Comparison of ENCODE assay signal across 36 cellular contexts in genomic region chr11:72867970-72868369, GRCh38.
"Had no signal": no experiment of that assay in that cellular context is flagged by ENCODE, and none has a peak within 500 bp of the region (broad histone marks: within the 10 kb centered on the region; RNA-seq: fewer than 3 reads in every experiment).

No MANE protein-coding gene starts in this region.

- H3K27me3 ChIP-seq: adrenal gland, body of pancreas, brain microvascular endothelial cell, breast epithelium had no signal

- H3K36me3 ChIP-seq: adrenal gland, brain microvascular endothelial cell, breast epithelium had no signal

- H3K4me3 ChIP-seq: adrenal gland, body of pancreas, breast epithelium had no signal

- H3K27ac ChIP-seq: adrenal gland, body of pancreas, brain microvascular endothelial cell, breast epithelium, VCaP had no signal

- H3K27ac Mint-ChIP-seq: activated CD4-positive, alpha-beta memory T cell treated with anti-CD3 and anti-CD28 coated beads for 36 hours; activated CD4-positive, alpha-beta T cell treated with anti-CD3 and anti-CD28 coated beads for 36 hours; activated CD4-positive, alpha-beta T cell treated with anti-CD3 and anti-CD28 coated beads, Interleukin-2, amount 10 ng/mL, durations not matched to agents 7 days and 5 days; activated CD8-positive, alpha-beta T cell treated with anti-CD3 and anti-CD28 coated beads for 36 hours; activated naive CD4-positive, alpha-beta T cell treated with anti-CD3 and anti-CD28 coated beads for 36 hours; activated naive CD8-positive, alpha-beta T cell treated with anti-CD3 and anti-CD28 coated beads for 36 hours; activated T-cell treated with anti-CD3 and anti-CD28 coated beads, Interleukin-2, amount 50 U/mL, for 72 hours; activated T-helper 1 cell treated with anti-CD3 and anti-CD28 coated beads, Interleukin-12 subunit alpha, Interleukin-12 subunit beta, Interleukin-2, Interleukin-4 antibody, amounts not matched to agents 30 ng/mL and 10 ng/mL and 1 ng/mL, durations not matched to agents 14 hours and 24 hours and 36 hours; activated T-helper 17 cell treated with anti-CD3 and anti-CD28 coated beads, Interleukin-2, amount 50 U/mL, for 72 hours; T-helper 2 cell treated with Interferon-gamma antibody and Interleukin-4, amounts not matched to agents 5 μg/mL and 100 μg/mL, for 36 hours had no signal

- H3K4me1 ChIP-seq: breast epithelium had no signal

- H3K9me3 ChIP-seq: adrenal gland, body of pancreas, breast epithelium had no signal

- H3K27me3 Mint-ChIP-seq: activated CD4-positive, alpha-beta memory T cell treated with anti-CD3 and anti-CD28 coated beads for 36 hours; activated CD4-positive, alpha-beta T cell treated with anti-CD3 and anti-CD28 coated beads for 36 hours; activated CD4-positive, alpha-beta T cell treated with anti-CD3 and anti-CD28 coated beads, Interleukin-2, amount 10 ng/mL, durations not matched to agents 7 days and 5 days; activated CD8-positive, alpha-beta T cell treated with anti-CD3 and anti-CD28 coated beads for 36 hours; activated naive CD8-positive, alpha-beta T cell treated with anti-CD3 and anti-CD28 coated beads for 36 hours; activated T-helper 17 cell treated with anti-CD3 and anti-CD28 coated beads, Interleukin-2, amount 50 U/mL, for 72 hours; T-cell had no signal

- FAIRE-seq: astrocyte, TTC549 had no signal

- ATAC-seq: activated CD4-positive, alpha-beta T cell treated with anti-CD3 and anti-CD28 coated beads for 36 hours; activated CD4-positive, CD25-positive, alpha-beta regulatory T cell treated with anti-CD3 and anti-CD28 coated beads, Interleukin-2, amount 50 U/mL, for 24 hours; activated CD8-positive, alpha-beta T cell treated with anti-CD3 and anti-CD28 coated beads for 36 hours; activated naive CD4-positive, alpha-beta T cell treated with anti-CD3 and anti-CD28 coated beads, Interleukin-2, amount 50 U/mL, for 72 hours; activated T-cell treated with anti-CD3 and anti-CD28 coated beads, Interleukin-2, amount 50 U/mL, for 4 hours; activated T-cell treated with anti-CD3 and anti-CD28 coated beads, Interleukin-2, amount 50 U/mL, for 72 hours; activated T-helper 17 cell treated with anti-CD3 and anti-CD28 coated beads, Interleukin-2, amount 50 U/mL, for 72 hours; body of pancreas; T-cell had no signal

- H3K9me3 Mint-ChIP-seq: activated CD4-positive, alpha-beta memory T cell treated with anti-CD3 and anti-CD28 coated beads for 36 hours; activated CD4-positive, alpha-beta T cell treated with anti-CD3 and anti-CD28 coated beads, Interleukin-2, amount 10 ng/mL, durations not matched to agents 7 days and 5 days; activated CD8-positive, alpha-beta T cell treated with anti-CD3 and anti-CD28 coated beads for 36 hours; activated naive CD4-positive, alpha-beta T cell treated with anti-CD3 and anti-CD28 coated beads for 36 hours; activated naive CD8-positive, alpha-beta T cell treated with anti-CD3 and anti-CD28 coated beads for 36 hours; activated T-cell treated with anti-CD3 and anti-CD28 coated beads, Interleukin-2, amount 50 U/mL, for 4 hours; activated T-cell treated with anti-CD3 and anti-CD28 coated beads, Interleukin-2, amount 50 U/mL, for 72 hours; activated T-helper 1 cell treated with anti-CD3 and anti-CD28 coated beads, Interleukin-12 subunit alpha, Interleukin-12 subunit beta, Interleukin-2, Interleukin-4 antibody, amounts not matched to agents 30 ng/mL and 10 ng/mL and 1 ng/mL, durations not matched to agents 14 hours and 24 hours and 36 hours; activated T-helper 17 cell treated with anti-CD3 and anti-CD28 coated beads, Interleukin-2, amount 50 U/mL, for 72 hours; T-cell; T-helper 2 cell treated with Interferon-gamma antibody and Interleukin-4, amounts not matched to agents 5 μg/mL and 100 μg/mL, for 36 hours had no signal

- H3K4me3 Mint-ChIP-seq: activated CD4-positive, alpha-beta memory T cell treated with anti-CD3 and anti-CD28 coated beads for 36 hours; activated CD4-positive, alpha-beta T cell treated with anti-CD3 and anti-CD28 coated beads for 36 hours; activated CD4-positive, alpha-beta T cell treated with anti-CD3 and anti-CD28 coated beads, Interleukin-2, amount 10 ng/mL, durations not matched to agents 7 days and 5 days; activated CD8-positive, alpha-beta T cell treated with anti-CD3 and anti-CD28 coated beads for 36 hours; activated naive CD4-positive, alpha-beta T cell treated with anti-CD3 and anti-CD28 coated beads for 36 hours; activated naive CD8-positive, alpha-beta T cell treated with anti-CD3 and anti-CD28 coated beads for 36 hours; activated T-cell treated with anti-CD3 and anti-CD28 coated beads, Interleukin-2, amount 50 U/mL, for 4 hours; activated T-cell treated with anti-CD3 and anti-CD28 coated beads, Interleukin-2, amount 50 U/mL, for 72 hours; activated T-helper 1 cell treated with anti-CD3 and anti-CD28 coated beads, Interleukin-12 subunit alpha, Interleukin-12 subunit beta, Interleukin-2, Interleukin-4 antibody, amounts not matched to agents 30 ng/mL and 10 ng/mL and 1 ng/mL, durations not matched to agents 14 hours and 24 hours and 36 hours; activated T-helper 17 cell treated with anti-CD3 and anti-CD28 coated beads, Interleukin-2, amount 50 U/mL, for 72 hours; T-cell; T-helper 2 cell treated with Interferon-gamma antibody and Interleukin-4, amounts not matched to agents 5 μg/mL and 100 μg/mL, for 36 hours had no signal

- DNase-seq: activated CD4-positive, alpha-beta memory T cell treated with anti-CD3 and anti-CD28 coated beads for 36 hours; activated CD4-positive, alpha-beta T cell treated with anti-CD3 and anti-CD28 coated beads for 1 hour; activated CD4-positive, alpha-beta T cell treated with anti-CD3 and anti-CD28 coated beads for 36 hours; activated CD4-positive, alpha-beta T cell treated with anti-CD3 and anti-CD28 coated beads for 48 hours; activated CD4-positive, alpha-beta T cell treated with anti-CD3 and anti-CD28 coated beads, Interleukin-2, amount 10 ng/mL, durations not matched to agents 7 days and 5 days; activated CD4-positive, CD25-positive, alpha-beta regulatory T cell; activated CD8-positive, alpha-beta memory T cell treated with anti-CD3 and anti-CD28 coated beads, Interleukin-2, amount 50 U/mL, for 4 hours; activated CD8-positive, alpha-beta T cell treated with anti-CD3 and anti-CD28 coated beads for 36 hours; activated effector memory CD4-positive, alpha-beta T cell treated with anti-CD3 and anti-CD28 coated beads, Interleukin-2, amount 50 U/mL, for 16 hours; activated gamma-delta T cell treated with Interleukin-2 at 50 U/mL for 16 hours; activated naive CD4-positive, alpha-beta T cell; activated naive CD4-positive, alpha-beta T cell treated with anti-CD3 and anti-CD28 coated beads for 36 hours; activated naive CD4-positive, alpha-beta T cell treated with anti-CD3 and anti-CD28 coated beads, Interleukin-2, amount 50 U/mL, for 16 hours; activated naive CD8-positive, alpha-beta T cell treated with anti-CD3 and anti-CD28 coated beads for 36 hours; activated T-cell treated with anti-CD3 and anti-CD28 coated beads for 4 hours; activated T-cell treated with anti-CD3 and anti-CD28 coated beads, Interleukin-2, amount 50 U/mL, for 1 hour; activated T-cell treated with anti-CD3 and anti-CD28 coated beads, Interleukin-2, amount 50 U/mL, for 4 hours; activated T-cell treated with anti-CD3 and anti-CD28 coated beads, Interleukin-2, amount 50 U/mL, for 72 hours; adrenal gland; amniotic stem cell; aorta; body of pancreas; brain microvascular endothelial cell; central memory CD4-positive, alpha-beta T cell; T-cell; T-helper 2 cell; T-helper 9 cell had no signal
